In the genomic region with DNA sequence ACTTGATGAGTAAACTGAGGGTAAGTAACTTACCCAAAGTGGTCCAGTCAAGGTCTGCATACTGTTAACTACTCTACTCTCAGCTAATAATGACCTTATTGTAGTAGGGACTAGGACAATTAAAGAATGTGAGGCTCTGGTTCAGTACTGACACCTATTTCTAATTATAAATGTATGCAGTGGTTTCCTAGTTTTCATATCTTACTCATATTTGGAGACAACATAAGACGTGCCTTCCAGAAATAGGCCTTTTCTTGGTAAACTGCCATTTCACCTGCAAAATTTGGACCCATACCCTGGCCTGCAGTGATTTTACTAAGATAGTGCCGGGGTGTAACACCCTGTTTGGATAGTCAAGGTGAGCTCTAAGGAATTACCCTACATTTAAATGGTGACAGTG, we compare ENCODE assay signal across 30 cellular contexts. TPM values are rescaled to one million over a fixed set of nuclear protein-coding genes. Genes with fewer than 3 reads are reported as not detected.
DNase-seq lines count a peak whose midpoint lies in the region; ATAC-seq, FAIRE-seq and TF ChIP-seq lines count a peak whose summit lies in the region.
"Had no signal": no experiment of that assay in that cellular context is flagged by ENCODE, and none has a peak within 500 bp of the region (broad histone marks: within the 10 kb centered on the region; RNA-seq: fewer than 3 reads in every experiment).

No MANE protein-coding gene starts in this region.

- H3K9me3 ChIP-seq in GM12878 (replicated peaks; ENCODE audit: control insufficient read depth, insufficient read depth, low read length) = no peaks in the 10 kb centered on the region
- H3K9me3 ChIP-seq: ascending aorta, esophagus muscularis mucosa, heart right ventricle had no signal

- H3K4me2 ChIP-seq in GM12878 (ENCODE audit: control insufficient read depth, insufficient read depth) = 0 out of 2 replicates have a peak overlapping the region, but pooled peaks have one; percentile 25
- H3K4me2 ChIP-seq: neural progenitor cell had no signal

- no peak for FAIRE-seq in GM12878 (lab: Jason Lieb, UNC)
- FAIRE-seq: GM18507 had no signal

- peaks cover 0 to 2% (median 0%) of the 10 kb centered on the region in 5 donors for H3K27me3 Mint-ChIP-seq in naive thymus-derived CD8-positive, alpha-beta T cell

- no peak overlapping the region for H2AFZ ChIP-seq in GM12878 (ENCODE audit: control insufficient read depth, low read depth, low read length)
- H2AFZ ChIP-seq: neural progenitor cell had no signal

- ATAC-seq in GM18519 (IDR thresholded peaks at IDR 0.05; ENCODE audit: low FRiP score, unreplicated experiment) (peak; percentile 93), GM21529 (IDR thresholded peaks at IDR 0.05; ENCODE audit: unreplicated experiment) (peak; percentile 86), HG03060 (IDR thresholded peaks at IDR 0.05; ENCODE audit: low read depth, unreplicated experiment) (peak; percentile 66), GM12878 (no peak; the same call in 2 of the 3 replicates), GM21737 (IDR thresholded peaks at IDR 0.05; ENCODE audit: unreplicated experiment) (no peak)
- ATAC-seq in naive thymus-derived CD8-positive, alpha-beta T cell = no peak
- ATAC-seq: foreskin keratinocyte, right cardiac atrium had no signal

- no peaks in the 10 kb centered on the region for H4K20me1 ChIP-seq in GM12878 (ENCODE audit: control insufficient read depth, insufficient read depth)

- no peaks in the 10 kb centered on the region for H3K36me3 ChIP-seq in GM12878 (ENCODE audit: control insufficient read depth in 2 of 2, insufficient read depth in 2 of 2, low read length in 1 of 2)
- H3K36me3 ChIP-seq: ascending aorta, cardiac muscle cell, esophagus muscularis mucosa, heart right ventricle, neural progenitor cell had no signal

- no peak for TF ChIP-seq RAD21 in GM12878 (IDR thresholded peaks at IDR 0.05; ENCODE audit: insufficient read depth, low read depth, low read length)

- BruUV-seq in GM12878 (replicated peaks; lab: Mats Ljungman, UMichigan) = no TSS peak

- no peak overlapping the region for H3K4me3 ChIP-seq in GM12878
- H3K4me3 ChIP-seq: ascending aorta, cardiac muscle cell, esophagus muscularis mucosa, heart right ventricle, neural progenitor cell had no signal

- H3K27me3 ChIP-seq in GM12878 (replicated peaks in 1 of 2; ENCODE audit: control insufficient read depth in 2 of 2, insufficient read depth in 2 of 2, low read length in 1 of 2) = no peaks in the 10 kb centered on the region
- H3K27me3 ChIP-seq: ascending aorta, cardiac muscle cell, esophagus muscularis mucosa, foreskin keratinocyte, heart right ventricle, neural progenitor cell had no signal

- no peak overlapping the region for H3K4me3 Mint-ChIP-seq in naive thymus-derived CD8-positive, alpha-beta T cell
- H3K4me3 Mint-ChIP-seq: activated naive CD8-positive, alpha-beta T cell treated with anti-CD3 and anti-CD28 coated beads, Interleukin-2, amount 10 ng/mL, durations not matched to agents 7 days and 5 days; endodermal cell; neural progenitor cell had no signal

- intact Hi-C loops in GM12878 (cut with micrococcal nuclease; ENCODE audit: unreplicated experiment) = no loop called here

- H3K79me2 ChIP-seq in GM12878 (ENCODE audit: control insufficient read depth, insufficient read depth, low read length) = no peaks in the 10 kb centered on the region

- H3K27ac ChIP-seq in GM12878 (ENCODE audit: control insufficient read depth, insufficient read depth) = no peak overlapping the region
- H3K27ac ChIP-seq: cardiac muscle cell, esophagus muscularis mucosa, foreskin keratinocyte, heart right ventricle, neural progenitor cell had no signal

- H3K4me1 Mint-ChIP-seq in naive thymus-derived CD8-positive, alpha-beta T cell = no peaks in the 10 kb centered on the region
- H3K4me1 Mint-ChIP-seq: activated naive CD8-positive, alpha-beta T cell treated with anti-CD3 and anti-CD28 coated beads, Interleukin-2, amount 10 ng/mL, durations not matched to agents 7 days and 5 days; neural progenitor cell had no signal

- in situ Hi-C loops in GM12878 (cut with MboI) = no loop called here

- RAD21 ChIA-PET in GM12878 (lab: Charles Lee; ENCODE audit: unreplicated experiment) = no interaction called here

- no peak overlapping the region for H3K27ac Mint-ChIP-seq in naive thymus-derived CD8-positive, alpha-beta T cell
- H3K27ac Mint-ChIP-seq: activated naive CD8-positive, alpha-beta T cell treated with anti-CD3 and anti-CD28 coated beads, Interleukin-2, amount 10 ng/mL, durations not matched to agents 7 days and 5 days; endodermal cell; neural progenitor cell had no signal

- SMC1A ChIA-PET in GM12878 (lab: Charles Lee; ENCODE audit: uncharacterized antibody, unreplicated experiment) = no interaction called here

- DNase-seq in GM12878 (ENCODE audit: low read depth, low spot score) = no peak
- DNase-seq in stimulated activated CD4-positive, alpha-beta T cell treated with anti-CD3 and anti-CD28 coated beads, Interleukin-2, amount 100 ng/mL, for 48 hours = no peak
- no peak for DNase-seq in naive thymus-derived CD8-positive, alpha-beta T cell
- DNase-seq: activated CD4-positive, alpha-beta T cell treated with anti-CD3 and anti-CD28 coated beads for 4 hours; activated effector memory CD4-positive, alpha-beta T cell treated with Interleukin-2 at 50 U/mL for 16 hours; activated naive CD8-positive, alpha-beta T cell treated with anti-CD3 and anti-CD28 coated beads, Interleukin-2, amount 10 ng/mL, durations not matched to agents 7 days and 5 days; activated T-cell treated with anti-CD3 and anti-CD28 coated beads for 4 hours; cortex of kidney; DMS153; endodermal cell; foreskin keratinocyte; heart right ventricle; mammary epithelial cell; MV-4-11; NCI-H1694; NCI-H524 treated with DMSO at 0.1 percent for 48 hours; NK-92 treated with Interleukin-12 subunit alpha and Interleukin-12 subunit beta, amount 100 ng/mL, for 24 hours; right cardiac atrium; SHP77; stimulated activated CD4-positive, alpha-beta T cell treated with anti-CD3 and anti-CD28 coated beads, Interleukin-2, amount 100 ng/mL, for 24 hours; trophoblast cell had no signal

- CTCF ChIA-PET in GM12878 (lab: Yijun Ruan, JAX) = interaction anchor here (1.1 kb wide), 1 partner anchor 47 kb away, joined by 3 read pairs; no protein-coding TSS in a partner anchor

- H3K9me3 Mint-ChIP-seq in naive thymus-derived CD8-positive, alpha-beta T cell = no peaks in the 10 kb centered on the region
- H3K9me3 Mint-ChIP-seq: activated naive CD8-positive, alpha-beta T cell treated with anti-CD3 and anti-CD28 coated beads, Interleukin-2, amount 10 ng/mL, durations not matched to agents 7 days and 5 days; endodermal cell; neural progenitor cell had no signal

- 0% methylated on average over 2 of the region's 2 CpGs for WGBS in GM12878 (ENCODE audit: insufficient coverage, insufficient replicate concordance, low lambda C conversion rate, missing lambda C conversion rate)

- no peaks in the 10 kb centered on the region for H3K36me3 Mint-ChIP-seq in naive thymus-derived CD8-positive, alpha-beta T cell
- H3K36me3 Mint-ChIP-seq: activated naive CD8-positive, alpha-beta T cell treated with anti-CD3 and anti-CD28 coated beads, Interleukin-2, amount 10 ng/mL, durations not matched to agents 7 days and 5 days; neural progenitor cell had no signal

- no peak overlapping the region for H3K9ac ChIP-seq in GM12878 (ENCODE audit: control insufficient read depth, insufficient read depth, low read length)
- H3K9ac ChIP-seq: neural progenitor cell had no signal

- TF ChIP-seq EP300 in GM12878 (IDR thresholded peaks at IDR 0.05; ENCODE audit: borderline replicate concordance in 1 of 2, control insufficient read depth in 1 of 2, low read depth in 2 of 2, low read length in 2 of 2) = no peak

- no peaks in the 10 kb centered on the region for H3K4me1 ChIP-seq in GM12878 (ENCODE audit: control insufficient read depth, insufficient read depth, low read length)
- H3K4me1 ChIP-seq: foreskin keratinocyte, neural progenitor cell had no signal

- POLR2A ChIA-PET in GM12878 (lab: Charles Lee) = no interaction called here
- POLR2A ChIA-PET in naive thymus-derived CD8-positive, alpha-beta T cell (lab: Charles Lee) = no interaction called here

- TF ChIP-seq CTCF in GM12878 (IDR thresholded peaks at IDR 0.05 in 2 of 3, conservative IDR thresholded peaks at IDR 0.05 in 1 of 3; ENCODE audit: control insufficient read depth in 2 of 3, extremely low read depth in 1 of 3, insufficient read depth in 1 of 3, low read depth in 3 of 3, low read length in 3 of 3) = no peak

- no peak for TF ChIP-seq POLR2A in GM12878 (IDR thresholded peaks at IDR 0.05; ENCODE audit: low read depth, low read length)

TF ChIP-seq in GM12878, 131 proteins besides CTCF, POLR2A, EP300 and RAD21 (continues in another document):
- TF ChIP-seq RCOR1 (conservative IDR thresholded peaks at IDR 0.05; ENCODE audit: low read depth, low read length) (no peak), CHD4 (IDR thresholded peaks at IDR 0.05) (no peak)

RNA-seq across cellular contexts. Expression of gene GJA1, which starts 24.7 kb away (rescaled TPM):
- total RNA-seq in GM12878 (2013; cell fraction: nucleolus; rRNA removed) = 0.21 TPM in 1 of 2 replicates, not detected in the other
- not detected in 2 replicates for total RNA-seq in GM12878 (2014; rRNA removed)
- total RNA-seq in GM12878 (2014; rRNA removed; fragmentation: Illumina TruSeq; extraction: Trizol) = not detected in 2 replicates
- total RNA-seq in GM12878 (2021) = 0.45 and 0.69 TPM in 2 replicates
- polyA plus RNA-seq in GM12878 (2011; ENCODE audit: low read depth) = not detected
- not detected in 2 replicates for polyA plus RNA-seq in GM12878 (2011; rRNA removed)
- 0.03 TPM in 1 of 2 replicates, not detected in the other for polyA plus RNA-seq in GM12878 (2011; cell fraction: cytosol; rRNA removed)
- polyA plus RNA-seq in GM12878 (2011; cell fraction: nucleus; rRNA removed) = not detected in 2 replicates
- not detected in 2 replicates for polyA plus RNA-seq in GM12878 (2012)
- not detected in 2 replicates for polyA plus RNA-seq in GM12878 (2014; fragmentation: Illumina TruSeq; extraction: Trizol)
- polyA plus RNA-seq in GM12878 (2014; fragmentation: Nextera tagmentation; extraction: Ambion mirVana) = not detected
- polyA plus RNA-seq in GM12878 (2014; rRNA removed) = not detected in 2 replicates
- under 1 TPM; 0.11 TPM for polyA plus RNA-seq in GM12878 (2016; fragmentation: Nextera tagmentation; extraction: Ambion mirVana)
- 0.29 TPM in 1 of 2 replicates, not detected in the other for polyA minus RNA-seq in GM12878 (2011; rRNA and poly(A)+ RNA removed)
- polyA minus RNA-seq in GM12878 (2011; cell fraction: cytosol; rRNA and poly(A)+ RNA removed) = not detected in 2 replicates
- not detected in 2 replicates for polyA minus RNA-seq in GM12878 (2011; cell fraction: nucleus; rRNA and poly(A)+ RNA removed)
- not detected for total RNA-seq in naive thymus-derived CD8-positive, alpha-beta T cell
- polyA plus RNA-seq in naive thymus-derived CD8-positive, alpha-beta T cell = not detected
- total RNA-seq: activated naive CD8-positive, alpha-beta T cell treated with anti-CD3 and anti-CD28 coated beads, Interleukin-2, amount 10 ng/mL, durations not matched to agents 7 days and 5 days had no signal

Comparison
In these comparisons a context has a peak if more than half of its experiments do, and no peak if none do; other contexts are left out.
1. ATAC-seq: peak in GM18519 (single experiment), GM21529 (single experiment) and HG03060 (single experiment); none in GM12878 (single experiment), GM21737 (single experiment) and naive thymus-derived CD8-positive, alpha-beta T cell (0 of 2).